34 cellular contexts compared by ENCODE assay signal in the genomic region with DNA sequence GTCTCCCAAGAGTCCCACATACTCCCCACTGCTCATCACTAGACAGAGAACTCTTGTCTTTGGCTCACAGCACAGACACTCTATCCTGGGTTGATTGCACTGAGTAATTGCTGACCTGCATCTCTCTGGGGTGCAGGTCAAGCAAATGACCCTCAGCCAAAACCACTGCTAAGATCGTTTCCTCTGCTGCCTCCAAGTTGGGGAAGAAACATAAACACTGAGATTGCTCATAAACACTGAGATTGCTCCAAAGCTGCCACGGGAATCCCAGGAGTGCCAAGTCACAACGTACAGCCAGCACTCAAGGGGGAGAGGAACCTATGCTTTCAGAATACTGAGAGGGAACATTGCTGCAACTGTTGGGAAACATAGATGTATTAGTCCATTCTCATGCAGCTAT.
"Had no signal": no experiment of that assay in that cellular context is flagged by ENCODE, and none has a peak within 500 bp of the region (broad histone marks: within the 10 kb centered on the region; RNA-seq: fewer than 3 reads in every experiment).

No MANE protein-coding gene starts in this region.

- ATAC-seq: activated CD4-positive, alpha-beta T cell treated with anti-CD3 and anti-CD28 coated beads for 36 hours; activated CD4-positive, CD25-positive, alpha-beta regulatory T cell treated with anti-CD3 and anti-CD28 coated beads, Interleukin-2, amount 50 U/mL, for 24 hours; activated CD8-positive, alpha-beta memory T cell treated with anti-CD3 and anti-CD28 coated beads, Interleukin-2, amount 10 ng/mL, durations not matched to agents 7 days and 5 days; activated CD8-positive, alpha-beta T cell treated with anti-CD3 and anti-CD28 coated beads, Interleukin-2, amount 10 ng/mL, durations not matched to agents 7 days and 5 days; activated naive CD8-positive, alpha-beta T cell treated with anti-CD3 and anti-CD28 coated beads, Interleukin-2, amount 50 U/mL, for 24 hours; body of pancreas; effector memory CD8-positive, alpha-beta T cell; foreskin keratinocyte; gastrocnemius medialis; heart left ventricle; T-helper 17 cell had no signal

- H3K4me3 ChIP-seq: adrenal gland, body of pancreas, cardiac muscle cell, esophagus muscularis mucosa, gastrocnemius medialis, heart left ventricle had no signal

- H3K36me3 ChIP-seq: adrenal gland, cardiac muscle cell, esophagus muscularis mucosa, gastrocnemius medialis, heart left ventricle, WERI-Rb-1 had no signal

- H3K27me3 ChIP-seq: adrenal gland, body of pancreas, cardiac muscle cell, esophagus muscularis mucosa, foreskin keratinocyte, gastrocnemius medialis, heart left ventricle had no signal

- H3K9me3 ChIP-seq: adrenal gland, gastrocnemius medialis had no signal

- H3K4me1 ChIP-seq: adrenal gland, body of pancreas, esophagus muscularis mucosa, foreskin keratinocyte, gastrocnemius medialis, heart left ventricle had no signal

- DNase-seq: activated B cell treated with CpG ODN at 0.5 μM for 24 hours; activated CD4-positive, alpha-beta memory T cell treated with anti-CD3 and anti-CD28 coated beads for 36 hours; activated CD4-positive, alpha-beta T cell treated with anti-CD3 and anti-CD28 coated beads for 36 hours; activated CD4-positive, alpha-beta T cell treated with anti-CD3 and anti-CD28 coated beads, Interleukin-2, amount 10 ng/mL, durations not matched to agents 24 days and 14 days; activated CD8-positive, alpha-beta memory T cell treated with anti-CD3 and anti-CD28 coated beads, Interleukin-2, amount 10 ng/mL, durations not matched to agents 7 days and 5 days; activated CD8-positive, alpha-beta memory T cell treated with anti-CD3 and anti-CD28 coated beads, Interleukin-2, amount 50 U/mL, for 4 hours; activated CD8-positive, alpha-beta T cell treated with anti-CD3 and anti-CD28 coated beads, Interleukin-2, amount 10 ng/mL, durations not matched to agents 7 days and 5 days; activated effector memory CD4-positive, alpha-beta T cell treated with anti-CD3 and anti-CD28 coated beads, Interleukin-2, amount 50 U/mL, for 16 hours; activated naive CD4-positive, alpha-beta T cell treated with anti-CD3 and anti-CD28 coated beads for 36 hours; activated naive CD8-positive, alpha-beta T cell treated with anti-CD3 and anti-CD28 coated beads for 36 hours; activated naive CD8-positive, alpha-beta T cell treated with anti-CD3 and anti-CD28 coated beads, Interleukin-2, amount 50 U/mL, for 24 hours; activated T-cell treated with anti-CD3 and anti-CD28 coated beads, Interleukin-2, amount 50 U/mL, for 1 hour; activated T-cell treated with anti-CD3 and anti-CD28 coated beads, Interleukin-2, amount 50 U/mL, for 48 hours; adrenal gland; amygdala; aorta; body of pancreas; central memory CD4-positive, alpha-beta T cell; cortex of kidney; dermis blood vessel endothelial cell; effector CD4-positive, alpha-beta T cell; effector memory CD8-positive, alpha-beta T cell; erythroblast; foreskin keratinocyte; gastrocnemius medialis; glutamatergic neuron; heart left ventricle; T-helper 1 cell; T-helper 17 cell; T1000; WERI-Rb-1 had no signal

- H3K27ac ChIP-seq: adrenal gland, body of pancreas, cardiac muscle cell, esophagus muscularis mucosa, foreskin keratinocyte, gastrocnemius medialis, heart left ventricle, WERI-Rb-1 had no signal
